30 cellular contexts compared by ENCODE assay signal in genomic region chr7:148464932-148465331, GRCh38.
"Had no signal": no experiment of that assay in that cellular context is flagged by ENCODE, and none has a peak within 500 bp of the region (broad histone marks: within the 10 kb centered on the region; RNA-seq: fewer than 3 reads in every experiment).

No MANE protein-coding gene starts in this region.

- H3K27ac Mint-ChIP-seq: activated B cell treated with CpG ODN at 0.5 μM for 24 hours; activated CD8-positive, alpha-beta T cell treated with anti-CD3 and anti-CD28 coated beads for 36 hours; activated naive CD8-positive, alpha-beta T cell; activated T-helper 17 cell treated with anti-CD3 and anti-CD28 coated beads, Interleukin-2, amount 50 U/mL, for 72 hours; effector memory CD8-positive, alpha-beta T cell; T-helper 17 cell; T-helper 2 cell treated with Interferon-gamma antibody and Interleukin-4, amounts not matched to agents 5 μg/mL and 100 μg/mL, for 36 hours had no signal

- H3K4me3 ChIP-seq: body of pancreas, esophagus muscularis mucosa had no signal

- H3K9me3 Mint-ChIP-seq: activated B cell treated with CpG ODN at 0.5 μM for 24 hours; activated CD8-positive, alpha-beta T cell treated with anti-CD3 and anti-CD28 coated beads for 36 hours; activated T-cell treated with anti-CD3 and anti-CD28 coated beads, Interleukin-2, amount 50 U/mL, for 4 hours; activated T-helper 17 cell treated with anti-CD3 and anti-CD28 coated beads, Interleukin-2, amount 50 U/mL, for 72 hours had no signal

- H3K27ac ChIP-seq: body of pancreas, esophagus muscularis mucosa, WERI-Rb-1 had no signal

- H3K4me1 ChIP-seq: body of pancreas, esophagus muscularis mucosa had no signal

- H3K9me3 ChIP-seq: body of pancreas, esophagus muscularis mucosa had no signal

- H3K27me3 Mint-ChIP-seq: activated B cell treated with CpG ODN at 0.5 μM for 24 hours; activated naive CD8-positive, alpha-beta T cell; activated T-helper 17 cell treated with anti-CD3 and anti-CD28 coated beads, Interleukin-2, amount 50 U/mL, for 72 hours had no signal

- H3K4me1 Mint-ChIP-seq: activated B cell treated with CpG ODN at 0.5 μM for 24 hours; activated T-helper 17 cell treated with anti-CD3 and anti-CD28 coated beads, Interleukin-2, amount 50 U/mL, for 72 hours; T-helper 17 cell had no signal

- H3K36me3 Mint-ChIP-seq: activated naive CD8-positive, alpha-beta T cell had no signal

- DNase-seq: activated B cell treated with CpG ODN at 0.5 μM for 24 hours; activated CD4-positive, alpha-beta T cell treated with anti-CD3 and anti-CD28 coated beads for 48 hours; activated CD4-positive, alpha-beta T cell treated with anti-CD3 and anti-CD28 coated beads, Interleukin-2, amount 50 U/mL, for 1 hour; activated CD4-positive, alpha-beta T cell treated with anti-CD3 and anti-CD28 coated beads, Interleukin-2, amount 50 U/mL, for 48 hours; activated CD8-positive, alpha-beta memory T cell treated with anti-CD3 and anti-CD28 coated beads for 24 hours; activated CD8-positive, alpha-beta T cell treated with anti-CD3 and anti-CD28 coated beads for 36 hours; activated effector memory CD4-positive, alpha-beta T cell treated with Interleukin-2 at 50 U/mL for 16 hours; activated gamma-delta T cell treated with Interleukin-2 at 50 U/mL for 16 hours; activated naive CD4-positive, alpha-beta T cell treated with anti-CD3 and anti-CD28 coated beads, Interleukin-2, amount 50 U/mL, for 16 hours; activated naive CD4-positive, alpha-beta T cell treated with Interleukin-2 at 50 U/mL for 16 hours; activated T-cell treated with anti-CD3 and anti-CD28 coated beads, Interleukin-2, amount 50 U/mL, for 4 hours; amniotic stem cell; aorta; body of pancreas; caudate nucleus; cortex of kidney; dermis blood vessel endothelial cell; effector CD4-positive, alpha-beta T cell; effector memory CD8-positive, alpha-beta T cell; erythroblast; foreskin fibroblast; T-helper 1 cell; T-helper 17 cell; T1000; WERI-Rb-1 had no signal

- H3K4me3 Mint-ChIP-seq: activated B cell treated with CpG ODN at 0.5 μM for 24 hours; activated CD8-positive, alpha-beta T cell treated with anti-CD3 and anti-CD28 coated beads for 36 hours; activated naive CD8-positive, alpha-beta T cell; activated T-cell treated with anti-CD3 and anti-CD28 coated beads, Interleukin-2, amount 50 U/mL, for 4 hours; activated T-helper 17 cell treated with anti-CD3 and anti-CD28 coated beads, Interleukin-2, amount 50 U/mL, for 72 hours; effector memory CD8-positive, alpha-beta T cell; T-helper 17 cell; T-helper 2 cell treated with Interferon-gamma antibody and Interleukin-4, amounts not matched to agents 5 μg/mL and 100 μg/mL, for 36 hours had no signal

- H3K27me3 ChIP-seq: body of pancreas, esophagus muscularis mucosa had no signal

- ATAC-seq: activated CD4-positive, CD25-positive, alpha-beta regulatory T cell treated with anti-CD3 and anti-CD28 coated beads, Interleukin-2, amount 50 U/mL, for 24 hours; activated CD8-positive, alpha-beta T cell treated with anti-CD3 and anti-CD28 coated beads for 36 hours; activated T-cell treated with anti-CD3 and anti-CD28 coated beads, Interleukin-2, amount 50 U/mL, for 4 hours; activated T-helper 17 cell treated with anti-CD3 and anti-CD28 coated beads, Interleukin-2, amount 50 U/mL, for 72 hours; body of pancreas; effector memory CD8-positive, alpha-beta T cell; T-helper 17 cell had no signal

- H3K36me3 ChIP-seq: esophagus muscularis mucosa, WERI-Rb-1 had no signal
